ENCODE assay signal across 1 cellular context in genomic region chr7:136883046-136883445, GRCh38.
TF ChIP-seq lines count a peak whose summit lies in the region.

No MANE protein-coding gene starts in this region.

TF ChIP-seq in IMR-90, 13 proteins besides CTCF, POLR2A, EP300 and RAD21:
- TF ChIP-seq FOS (IDR thresholded peaks at IDR 0.05; ENCODE audit: low read depth, low read length) (no peak), BHLHE40 (IDR thresholded peaks at IDR 0.05; ENCODE audit: low read depth, low read length) (no peak), RCOR1 (IDR thresholded peaks at IDR 0.05; ENCODE audit: insufficient replicate concordance, low read length) (no peak), NFE2L2 (IDR thresholded peaks at IDR 0.05; ENCODE audit: low read depth, low read length) (no peak), RFX5 (IDR thresholded peaks at IDR 0.05; ENCODE audit: low read depth, low read length) (no peak), CEBPB (IDR thresholded peaks at IDR 0.05; ENCODE audit: low read depth, low read length) (no peak), CHD1 (IDR thresholded peaks at IDR 0.05; ENCODE audit: low read depth, low read length) (no peak), MXI1 (IDR thresholded peaks at IDR 0.05; ENCODE audit: borderline replicate concordance, low read depth, low read length) (no peak), MAZ (IDR thresholded peaks at IDR 0.05; ENCODE audit: borderline replicate concordance, low read depth, low read length) (no peak), ELK1 (IDR thresholded peaks at IDR 0.05; ENCODE audit: borderline replicate concordance, low read depth, low read length) (no peak), SMC3 (IDR thresholded peaks at IDR 0.05; ENCODE audit: low read depth, low read length) (no peak), MAFK (IDR thresholded peaks at IDR 0.05; ENCODE audit: low read depth, low read length) (no peak), USF2 (IDR thresholded peaks at IDR 0.05; ENCODE audit: low read depth, low read length) (no peak)
